Comparison of ENCODE assay signal across 10 cellular contexts in the genomic region with DNA sequence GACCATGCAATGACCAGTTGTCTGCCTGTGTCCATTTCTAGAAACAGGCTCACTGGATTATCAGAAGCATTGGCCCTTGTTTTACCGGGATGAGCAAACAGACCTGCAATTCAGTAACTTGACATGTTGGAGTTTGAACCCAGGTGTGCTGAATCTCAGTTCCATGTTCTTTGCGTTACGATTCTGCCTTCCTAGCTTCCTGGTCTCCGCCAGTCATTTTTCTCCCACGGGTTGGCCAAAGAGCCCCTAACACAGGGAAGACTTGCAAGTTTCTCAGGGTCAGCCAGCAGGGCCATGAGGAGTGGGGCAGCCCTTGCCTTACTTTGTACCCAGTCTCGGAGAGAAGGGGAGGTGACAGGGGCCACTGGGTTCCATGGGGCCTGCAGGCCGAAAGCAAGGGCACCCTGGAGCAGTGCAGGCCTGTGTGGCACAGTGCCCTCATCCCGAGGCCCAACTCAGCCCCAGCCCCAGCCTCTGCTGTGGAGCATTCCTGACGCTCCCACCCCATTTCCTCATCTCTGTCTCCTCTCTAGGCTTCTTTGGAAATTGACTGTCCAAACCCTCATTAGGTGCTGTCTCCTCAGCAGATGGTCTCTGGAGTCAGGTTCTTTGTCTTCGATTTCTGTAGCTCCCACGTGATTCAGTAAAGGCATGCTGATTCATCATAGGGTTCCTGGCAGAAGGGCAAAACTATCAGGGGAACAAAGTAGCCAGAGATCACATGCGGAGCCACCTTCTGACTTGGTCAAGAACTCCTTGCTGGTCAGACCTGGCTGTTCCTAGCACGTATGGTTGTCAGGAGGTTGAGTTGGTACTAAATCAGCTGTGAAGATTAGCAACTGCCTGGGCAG. TPM values are rescaled to one million over a fixed set of nuclear protein-coding genes. Genes with fewer than 3 reads are reported as not detected.
DNase-seq lines count a peak whose midpoint lies in the region; ATAC-seq, FAIRE-seq and TF ChIP-seq lines count a peak whose summit lies in the region.
"Had no signal": no experiment of that assay in that cellular context is flagged by ENCODE, and none has a peak within 500 bp of the region (broad histone marks: within the 10 kb centered on the region; RNA-seq: fewer than 3 reads in every experiment).

No MANE protein-coding gene starts in this region.

- H3K36me3 ChIP-seq in Peyer's patch, result no peaks in the 10 kb centered on the region
- no peaks in the 10 kb centered on the region for H3K36me3 ChIP-seq in endothelial cell of umbilical vein (ENCODE audit: control insufficient read depth in 2 of 2, extremely low read depth in 1 of 2, insufficient read depth in 2 of 2, low read length in 2 of 2)

- dilution Hi-C loops in endothelial cell of umbilical vein (cut with MboI; ENCODE audit: extremely low pct_ligation_motif_present, low sequenced_read_pairs), result no loop called here

- FAIRE-seq in endothelial cell of umbilical vein (lab: Jason Lieb, UNC), result peak; percentile 59
- FAIRE-seq: colon had no signal

- intact Hi-C loops in endothelial cell of umbilical vein (cut with micrococcal nuclease), result no loop called here

- H3K9ac ChIP-seq in endothelial cell of umbilical vein (replicated peaks; ENCODE audit: extremely low read depth, insufficient read depth, low read length), result no peak overlapping the region

- H3K9me3 Mint-ChIP-seq in activated CD8-positive, alpha-beta memory T cell treated with anti-CD3 and anti-CD28 coated beads, Interleukin-2, amount 10 ng/mL, durations not matched to agents 7 days and 5 days (ENCODE audit: low read depth), result no peaks in the 10 kb centered on the region

- H2AFZ ChIP-seq in endothelial cell of umbilical vein (ENCODE audit: low read depth, low read length), result no peak overlapping the region

- H3K9me3 ChIP-seq in Peyer's patch (no peaks in the 10 kb centered on the region), endothelial cell of umbilical vein (replicated peaks; ENCODE audit: control insufficient read depth, insufficient read depth, low read length) (no peaks in the 10 kb centered on the region)

- no peak overlapping the region for H3K4me2 ChIP-seq in endothelial cell of umbilical vein (ENCODE audit: insufficient read depth, low read length)

- H4K20me1 ChIP-seq in endothelial cell of umbilical vein (replicated peaks; ENCODE audit: control insufficient read depth, extremely low read depth, insufficient read depth, low read length), result peaks cover 2% of the 10 kb centered on the region

- DNase-seq in EH (ENCODE audit: low read depth), result peak; percentile 45
- peak in 1 of 3 donors; percentile 49 for DNase-seq in Peyer's patch
- DNase-seq in endothelial cell of umbilical vein (ENCODE audit: low read depth, low spot score), result no peak
- peak; percentile 52 for DNase-seq in mucosa of gallbladder (ENCODE audit: low spot score)
- DNase-seq in activated CD4-positive, alpha-beta T cell treated with anti-CD3 and anti-CD28 coated beads for 1 hour, result no peak
- no peak for DNase-seq in NCI-H774 (lab: John Stamatoyannopoulos, UW)
- no peak for DNase-seq in Kasumi-1 (lab: John Stamatoyannopoulos, UW)
- DNase-seq in activated CD8-positive, alpha-beta memory T cell treated with anti-CD3 and anti-CD28 coated beads, Interleukin-2, amount 10 ng/mL, durations not matched to agents 7 days and 5 days, result no peak

- H3K4me3 ChIP-seq in Peyer's patch (no peak overlapping the region), endothelial cell of umbilical vein (replicated peaks in 1 of 3; ENCODE audit: insufficient read depth in 1 of 3, low read depth in 1 of 3, low read length in 3 of 3) (no peak overlapping the region)

- H3K27me3 ChIP-seq in Peyer's patch (no peaks in the 10 kb centered on the region), endothelial cell of umbilical vein (ENCODE audit: control insufficient read depth in 2 of 2, insufficient read depth in 2 of 2, low read length in 2 of 2) (no peaks in the 10 kb centered on the region)

- TF ChIP-seq POLR2A in Peyer's patch (IDR thresholded peaks at IDR 0.05), result no peak
- no peak for TF ChIP-seq POLR2A in endothelial cell of umbilical vein (IDR thresholded peaks at IDR 0.05; ENCODE audit: low read depth, low read length)

- H3K27ac Mint-ChIP-seq in activated CD8-positive, alpha-beta memory T cell treated with anti-CD3 and anti-CD28 coated beads, Interleukin-2, amount 10 ng/mL, durations not matched to agents 7 days and 5 days, result no peak overlapping the region

- no TSS peak for BruUV-seq in endothelial cell of umbilical vein (replicated peaks; lab: Mats Ljungman, UMichigan)

- H3K27me3 Mint-ChIP-seq in activated CD8-positive, alpha-beta memory T cell treated with anti-CD3 and anti-CD28 coated beads, Interleukin-2, amount 10 ng/mL, durations not matched to agents 7 days and 5 days, result no peaks in the 10 kb centered on the region

- no peaks in the 10 kb centered on the region for H3K9me1 ChIP-seq in endothelial cell of umbilical vein (replicated peaks; ENCODE audit: control insufficient read depth, extremely low read depth, insufficient read depth, low read length)

- peaks cover 8% of the 10 kb centered on the region for H3K36me3 Mint-ChIP-seq in activated CD8-positive, alpha-beta memory T cell treated with anti-CD3 and anti-CD28 coated beads, Interleukin-2, amount 10 ng/mL, durations not matched to agents 7 days and 5 days

- H3K27ac ChIP-seq in Peyer's patch, result peak overlapping the region in 3 of 4 donors; percentile 28 to 67 (median 44)
- H3K27ac ChIP-seq in endothelial cell of umbilical vein (ENCODE audit: insufficient read depth, low read depth, low read length), result no peak overlapping the region
- H3K27ac ChIP-seq: C4-2B had no signal

- no peak overlapping the region for H3K4me3 Mint-ChIP-seq in activated CD8-positive, alpha-beta memory T cell treated with anti-CD3 and anti-CD28 coated beads, Interleukin-2, amount 10 ng/mL, durations not matched to agents 7 days and 5 days

- POLR2A ChIA-PET in endothelial cell of umbilical vein (lab: Charles Lee), result no interaction called here

- H3K4me1 ChIP-seq in Peyer's patch (peaks cover 5 to 69% (median 6%) of the 10 kb centered on the region in 4 donors), endothelial cell of umbilical vein (ENCODE audit: control insufficient read depth, extremely low read depth, insufficient read depth, low read length) (peaks cover 7% of the 10 kb centered on the region)

- TF ChIP-seq CTCF in Peyer's patch (IDR thresholded peaks at IDR 0.05) (no peak), endothelial cell of umbilical vein (IDR thresholded peaks at IDR 0.05; ENCODE audit: extremely low read depth in 1 of 2, insufficient read depth in 1 of 2, low read depth in 1 of 2, low read length in 2 of 2) (no peak)

- peaks cover 42% of the 10 kb centered on the region for H3K4me1 Mint-ChIP-seq in activated CD8-positive, alpha-beta memory T cell treated with anti-CD3 and anti-CD28 coated beads, Interleukin-2, amount 10 ng/mL, durations not matched to agents 7 days and 5 days

- H3K79me2 ChIP-seq in endothelial cell of umbilical vein (ENCODE audit: control insufficient read depth, insufficient read depth, low read length), result peaks cover 30% of the 10 kb centered on the region

- ATAC-seq in activated CD8-positive, alpha-beta memory T cell treated with anti-CD3 and anti-CD28 coated beads, Interleukin-2, amount 10 ng/mL, durations not matched to agents 7 days and 5 days, result no peak

- CTCF ChIA-PET in endothelial cell of umbilical vein (lab: Charles Lee), result interaction anchor here (0.6 kb wide), 1 partner anchor 42 kb away, joined by 5 read pairs; no protein-coding TSS in a partner anchor
- CTCF ChIA-PET in activated CD8-positive, alpha-beta memory T cell treated with anti-CD3 and anti-CD28 coated beads, Interleukin-2, amount 10 ng/mL, durations not matched to agents 7 days and 5 days (lab: Charles Lee), result no interaction called here

RNA-seq across cellular contexts. Expression of gene CDS2, which starts 23.6 kb away (rescaled TPM):
- total RNA-seq in Peyer's patch (10 to 100 TPM; 18.2 to 24.6 (median 22.2) TPM), endothelial cell of umbilical vein (48.1 and 49.0 TPM in 2 replicates), mucosa of gallbladder (53.0 TPM)
- polyA plus RNA-seq in endothelial cell of umbilical vein, result 39.5 and 47.0 TPM in 2 replicates
- polyA plus RNA-seq in endothelial cell of umbilical vein (2011; cell fraction: cytosol; rRNA removed), result 22.9 and 24.9 TPM in 2 replicates
- polyA plus RNA-seq in endothelial cell of umbilical vein (2011; cell fraction: nucleus; rRNA removed), result 19.1 and 25.9 TPM in 2 replicates
- 30.0 and 30.7 TPM in 2 replicates for polyA plus RNA-seq in endothelial cell of umbilical vein (2012)
- polyA minus RNA-seq in endothelial cell of umbilical vein, result 122 and 166 TPM in 2 replicates
- polyA minus RNA-seq in endothelial cell of umbilical vein (2011; cell fraction: cytosol; rRNA and poly(A)+ RNA removed), result 7.8 TPM
- 20.5 and 42.7 TPM in 2 replicates for polyA minus RNA-seq in endothelial cell of umbilical vein (2011; cell fraction: nucleus; rRNA and poly(A)+ RNA removed)
- 10 to 100 TPM; 62.2 to 63.5 TPM for total RNA-seq in activated CD8-positive, alpha-beta memory T cell treated with anti-CD3 and anti-CD28 coated beads, Interleukin-2, amount 10 ng/mL, durations not matched to agents 7 days and 5 days

RNA-seq across cellular contexts. Expression of gene PCNA, which starts 30.7 kb away (rescaled TPM):
- 100 to 1,000 TPM in 1 of 4 donors, 10 to 100 TPM in 3; 23.3 to 103 (median 46.0) TPM for total RNA-seq in Peyer's patch
- 161 and 175 TPM in 2 replicates for total RNA-seq in endothelial cell of umbilical vein
- polyA plus RNA-seq in endothelial cell of umbilical vein, result 261 and 295 TPM in 2 replicates
- polyA plus RNA-seq in endothelial cell of umbilical vein (2011; cell fraction: cytosol; rRNA removed), result 260 and 295 TPM in 2 replicates
- polyA plus RNA-seq in endothelial cell of umbilical vein (2011; cell fraction: nucleus; rRNA removed), result 125 and 178 TPM in 2 replicates
- polyA plus RNA-seq in endothelial cell of umbilical vein (2012), result 108 and 212 TPM in 2 replicates
- polyA minus RNA-seq in endothelial cell of umbilical vein, result 94.7 and 108 TPM in 2 replicates
- 273 TPM for polyA minus RNA-seq in endothelial cell of umbilical vein (2011; cell fraction: cytosol; rRNA and poly(A)+ RNA removed)
- 36.3 and 38.9 TPM in 2 replicates for polyA minus RNA-seq in endothelial cell of umbilical vein (2011; cell fraction: nucleus; rRNA and poly(A)+ RNA removed)
- 43.9 TPM for total RNA-seq in mucosa of gallbladder
- total RNA-seq in activated CD8-positive, alpha-beta memory T cell treated with anti-CD3 and anti-CD28 coated beads, Interleukin-2, amount 10 ng/mL, durations not matched to agents 7 days and 5 days, result 100 to 1,000 TPM; 548 to 587 TPM

RNA-seq across cellular contexts. Expression of gene TMEM230, which starts 37.6 kb away (rescaled TPM):
- total RNA-seq in Peyer's patch (10 to 100 TPM; 46.5 to 90.8 (median 62.9) TPM), endothelial cell of umbilical vein (80.5 and 93.3 TPM in 2 replicates), mucosa of gallbladder (107 TPM)
- 139 and 146 TPM in 2 replicates for polyA plus RNA-seq in endothelial cell of umbilical vein
- polyA plus RNA-seq in endothelial cell of umbilical vein (2011; cell fraction: cytosol; rRNA removed), result 131 and 137 TPM in 2 replicates
- 37.7 and 42.2 TPM in 2 replicates for polyA plus RNA-seq in endothelial cell of umbilical vein (2011; cell fraction: nucleus; rRNA removed)
- polyA plus RNA-seq in endothelial cell of umbilical vein (2012), result 134 and 142 TPM in 2 replicates
- polyA minus RNA-seq in endothelial cell of umbilical vein, result 78.7 and 82.3 TPM in 2 replicates
- 17.3 TPM for polyA minus RNA-seq in endothelial cell of umbilical vein (2011; cell fraction: cytosol; rRNA and poly(A)+ RNA removed)
- polyA minus RNA-seq in endothelial cell of umbilical vein (2011; cell fraction: nucleus; rRNA and poly(A)+ RNA removed), result 19.9 and 20.0 TPM in 2 replicates
- 10 to 100 TPM; 57.0 to 82.4 TPM for total RNA-seq in activated CD8-positive, alpha-beta memory T cell treated with anti-CD3 and anti-CD28 coated beads, Interleukin-2, amount 10 ng/mL, durations not matched to agents 7 days and 5 days

Comparison
In these comparisons a context has a peak if more than half of its experiments do, and no peak if none do; other contexts are left out.
1. DNase-seq: peak in EH (single experiment) and mucosa of gallbladder (single experiment); none in endothelial cell of umbilical vein (single experiment), activated CD4-positive, alpha-beta T cell treated with anti-CD3 and anti-CD28 coated beads for 1 hour (single experiment), NCI-H774 (single experiment), Kasumi-1 (0 of 2) and activated CD8-positive, alpha-beta memory T cell treated with anti-CD3 and anti-CD28 coated beads, Interleukin-2, amount 10 ng/mL, durations not matched to agents 7 days and 5 days (single experiment).